In the genomic region with DNA sequence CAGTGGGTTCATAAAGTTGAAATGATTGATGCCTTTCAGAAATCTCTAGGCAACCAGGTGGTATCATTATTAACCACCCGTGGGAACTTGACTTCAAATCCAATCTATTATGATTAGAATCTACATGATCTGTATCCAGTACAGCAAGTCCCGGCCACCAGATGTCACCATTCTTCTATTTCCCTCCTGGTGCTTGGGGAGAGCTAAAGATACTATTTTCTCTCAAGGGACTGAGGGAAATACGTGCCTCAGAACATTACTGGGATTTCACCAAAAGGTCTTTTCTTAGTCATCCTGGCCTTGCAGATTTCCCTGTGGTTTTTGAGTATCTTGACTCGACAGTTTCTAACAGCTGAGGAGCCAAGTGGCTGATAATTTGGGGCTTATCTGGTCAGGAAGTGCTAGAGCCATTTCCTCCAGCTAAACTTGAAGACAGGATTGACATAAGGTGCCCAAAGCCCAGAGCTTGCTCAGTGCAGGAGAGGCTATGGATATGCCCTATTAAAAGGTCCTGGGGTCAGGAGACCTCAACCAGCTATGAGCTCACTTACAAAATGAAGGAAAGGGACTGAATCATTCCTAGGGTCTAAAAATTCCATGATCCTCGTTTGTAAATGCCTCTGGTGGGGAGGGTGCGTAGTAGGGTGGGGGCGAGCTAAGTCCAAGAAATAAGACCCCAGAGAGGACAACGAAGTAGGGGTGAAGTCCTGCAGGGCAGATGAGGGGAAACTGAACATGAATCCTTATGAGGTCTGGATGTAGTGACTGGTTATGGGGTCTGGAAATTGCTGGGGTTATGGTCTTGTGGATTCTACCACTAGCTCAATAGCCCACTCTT, we compare ENCODE assay signal across 8 cellular contexts.
DNase-seq lines count a peak whose midpoint lies in the region; ATAC-seq and TF ChIP-seq lines count a peak whose summit lies in the region.

No MANE protein-coding gene starts in this region.

- POLR2A ChIA-PET in Panc1 (lab: Charles Lee), result no interaction called here

- H3K27me3 Mint-ChIP-seq in activated T-cell treated with anti-CD3 and anti-CD28 coated beads, Interleukin-2, amount 50 U/mL, for 4 hours (ENCODE audit: low read depth), result no peaks in the 10 kb centered on the region
- peaks cover 23% of the 10 kb centered on the region for H3K27me3 Mint-ChIP-seq in neural crest cell (ENCODE audit: low read depth)
- H3K27me3 Mint-ChIP-seq in stimulated activated naive CD8-positive, alpha-beta T cell treated with anti-CD3 and anti-CD28 coated beads, Interleukin-15, amount 100 ng/mL, for 72 hours, result peaks cover 8% of the 10 kb centered on the region

- peak overlapping the region; percentile 29; the same call in 1 of the 2 replicates for H3K27ac ChIP-seq in Panc1 (ENCODE audit: low read length)

- no peaks in the 10 kb centered on the region for H3K9me3 Mint-ChIP-seq in activated T-cell treated with anti-CD3 and anti-CD28 coated beads, Interleukin-2, amount 50 U/mL, for 4 hours
- no peaks in the 10 kb centered on the region for H3K9me3 Mint-ChIP-seq in neural crest cell
- H3K9me3 Mint-ChIP-seq in stimulated activated naive CD8-positive, alpha-beta T cell treated with anti-CD3 and anti-CD28 coated beads, Interleukin-15, amount 100 ng/mL, for 72 hours, result no peaks in the 10 kb centered on the region

- peaks cover 10% of the 10 kb centered on the region for H3K4me1 ChIP-seq in Panc1 (ENCODE audit: control insufficient read depth, insufficient read depth, low read length)

- H3K4me1 Mint-ChIP-seq in activated T-cell treated with anti-CD3 and anti-CD28 coated beads, Interleukin-2, amount 50 U/mL, for 4 hours (ENCODE audit: low read depth), result peaks cover 34% of the 10 kb centered on the region
- peaks cover 26% of the 10 kb centered on the region for H3K4me1 Mint-ChIP-seq in neural crest cell
- H3K4me1 Mint-ChIP-seq in stimulated activated naive CD8-positive, alpha-beta T cell treated with anti-CD3 and anti-CD28 coated beads, Interleukin-15, amount 100 ng/mL, for 72 hours, result peaks cover 36% of the 10 kb centered on the region

- intact Hi-C loops in Panc1 (cut with micrococcal nuclease; ENCODE audit: unreplicated experiment), result loop anchor here (1.0 to 5.0 kb wide), 5 partner anchors 89 to 332 kb away; no protein-coding TSS in a partner anchor

- ATAC-seq in GM21737 (IDR thresholded peaks at IDR 0.05; ENCODE audit: unreplicated experiment) (peak; percentile 44), Panc1 (peak; percentile 65)
- ATAC-seq in activated T-cell treated with anti-CD3 and anti-CD28 coated beads, Interleukin-2, amount 50 U/mL, for 4 hours, result peak; percentile 32 to 51
- ATAC-seq in stimulated activated naive CD8-positive, alpha-beta T cell treated with anti-CD3 and anti-CD28 coated beads, Interleukin-15, amount 100 ng/mL, for 72 hours, result peak; percentile 73

- TF ChIP-seq CTCF in Panc1 (IDR thresholded peaks at IDR 0.05) (peak; percentile 78), neural crest cell (conservative IDR thresholded peaks at IDR 0.05) (peak; percentile 91)

- H3K9me3 ChIP-seq in Panc1 (ENCODE audit: control insufficient read depth, insufficient read depth, low read depth, low read length), result no peaks in the 10 kb centered on the region

- in situ Hi-C loops in KBM-7 (cut with MboI; ENCODE audit: low pct_unique_long_range_greater_than_20kb, low sequenced_read_pairs), result loop anchor here (10.0 kb wide), 1 partner anchor 316 kb away; no protein-coding TSS in a partner anchor
- in situ Hi-C loops in Panc1 (cut with HindIII; ENCODE audit: low pct_unique_long_range_greater_than_20kb, low sequenced_read_pairs), result no loop called here

- H3K36me3 Mint-ChIP-seq in activated T-cell treated with anti-CD3 and anti-CD28 coated beads, Interleukin-2, amount 50 U/mL, for 4 hours (ENCODE audit: insufficient read depth), result no peaks in the 10 kb centered on the region
- H3K36me3 Mint-ChIP-seq in neural crest cell (ENCODE audit: low read depth), result no peaks in the 10 kb centered on the region

- peak; percentile 64 for DNase-seq in DMS79 (lab: John Stamatoyannopoulos, UW)
- peak; percentile 91 for DNase-seq in KBM-7
- peak; percentile 69 for DNase-seq in Panc1 (ENCODE audit: low read depth, low spot score)
- peak; percentile 80 for DNase-seq in activated T-cell treated with anti-CD3 and anti-CD28 coated beads, Interleukin-2, amount 50 U/mL, for 4 hours
- peak; percentile 96 for DNase-seq in fibroblast of gingiva (ENCODE audit: low read depth)
- peak; percentile 70 for DNase-seq in neural crest cell (ENCODE audit: low read depth, low spot score)
- DNase-seq in stimulated activated naive CD8-positive, alpha-beta T cell treated with anti-CD3 and anti-CD28 coated beads, Interleukin-15, amount 100 ng/mL, for 72 hours, result peak; percentile 77 to 87

- CTCF ChIA-PET in Panc1 (lab: Charles Lee), result interaction anchor here (0.6 to 2.4 kb wide), 7 partner anchors 87 to 333 kb away, joined by 3 to 25 read pairs (median 4); no protein-coding TSS in a partner anchor

- H3K4me3 ChIP-seq in Panc1 (ENCODE audit: low read depth in 2 of 2, low read length in 2 of 2), result no peak overlapping the region

- peaks cover 16% of the 10 kb centered on the region for H3K27me3 ChIP-seq in Panc1 (ENCODE audit: control insufficient read depth, insufficient read depth, low read length)

- no TSS peak for BruUV-seq in Panc1 (replicated peaks; lab: Mats Ljungman, UMichigan)

- H3K36me3 ChIP-seq in Panc1 (ENCODE audit: control insufficient read depth, insufficient read depth, low read length), result no peaks in the 10 kb centered on the region

- H3K27ac Mint-ChIP-seq in neural crest cell (ENCODE audit: unreplicated experiment), result no peak overlapping the region
- no peak overlapping the region for H3K27ac Mint-ChIP-seq in stimulated activated naive CD8-positive, alpha-beta T cell treated with anti-CD3 and anti-CD28 coated beads, Interleukin-15, amount 100 ng/mL, for 72 hours

- H3K4me3 Mint-ChIP-seq in activated T-cell treated with anti-CD3 and anti-CD28 coated beads, Interleukin-2, amount 50 U/mL, for 4 hours, result peak overlapping the region; percentile 93
- H3K4me3 Mint-ChIP-seq in neural crest cell, result peak overlapping the region; percentile 94
- H3K4me3 Mint-ChIP-seq in stimulated activated naive CD8-positive, alpha-beta T cell treated with anti-CD3 and anti-CD28 coated beads, Interleukin-15, amount 100 ng/mL, for 72 hours, result peak overlapping the region; percentile 93
